ENCODE assay signal across 8 cellular contexts in the genomic region with DNA sequence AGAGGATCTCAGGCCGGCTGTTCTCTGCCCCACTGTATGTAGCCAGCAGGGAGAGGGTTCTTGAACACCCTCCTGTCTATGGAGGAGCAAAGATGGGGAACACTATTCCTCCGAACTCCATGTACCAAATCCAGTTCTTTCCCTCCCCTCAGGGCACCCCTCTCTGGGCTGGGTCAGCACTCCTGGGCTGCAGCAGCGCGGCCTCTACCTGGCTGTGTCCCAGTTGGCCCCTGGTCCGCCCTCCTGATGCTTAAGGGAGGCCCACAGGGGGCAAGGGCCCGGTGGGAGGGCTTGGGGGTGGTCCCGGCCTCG.
DNase-seq lines count a peak whose midpoint lies in the region; ATAC-seq, FAIRE-seq and TF ChIP-seq lines count a peak whose summit lies in the region.

No MANE protein-coding gene starts in this region.

- H2AFZ ChIP-seq in neuron (ENCODE audit: low read depth, low read length), result peak overlapping the region; percentile 69

- H3K4me2 ChIP-seq in DOHH2 (ENCODE audit: low read length), result peak overlapping the region; percentile 79

- no peak for FAIRE-seq in urothelium cell line (lab: Jason Lieb, UNC)

- no peaks in the 10 kb centered on the region for H3F3A ChIP-seq in DOHH2 (ENCODE audit: control insufficient read depth, insufficient read depth)

- peaks cover 31% of the 10 kb centered on the region for H3K36me3 ChIP-seq in DOHH2 (ENCODE audit: control insufficient read depth, low read length)
- H3K36me3 ChIP-seq in KOPT-K1 (ENCODE audit: insufficient read depth, low read length), result peaks cover 25% of the 10 kb centered on the region
- peaks cover 29% of the 10 kb centered on the region for H3K36me3 ChIP-seq in neuron (ENCODE audit: insufficient read depth, low read length)

- DNase-seq in ecto neural progenitor cell (ENCODE audit: low spot score), result peak; percentile 67
- no peak for DNase-seq in urothelium cell line (ENCODE audit: low spot score)
- DNase-seq in NCI-H146 (lab: John Stamatoyannopoulos, UW), result no peak

- no peaks in the 10 kb centered on the region for H4K20me1 ChIP-seq in DOHH2 (ENCODE audit: control insufficient read depth, insufficient read depth, low read depth, low read length)

- H3K9me3 ChIP-seq in DOHH2 (ENCODE audit: control insufficient read depth, insufficient read depth, low read length) (no peaks in the 10 kb centered on the region), KOPT-K1 (ENCODE audit: insufficient read depth, low read length, poor library complexity, severe bottlenecking) (no peaks in the 10 kb centered on the region), neuron (ENCODE audit: low read length) (no peaks in the 10 kb centered on the region)

- H3K79me2 ChIP-seq in DOHH2 (ENCODE audit: control insufficient read depth, low read length), result peaks cover 26% of the 10 kb centered on the region

- peak overlapping the region; percentile 92 for H3K4me3 ChIP-seq in DOHH2 (ENCODE audit: low read length)
- peak overlapping the region; percentile 89 for H3K4me3 ChIP-seq in neuron (ENCODE audit: low read length)

- no peaks in the 10 kb centered on the region for H3K9me2 ChIP-seq in DOHH2 (replicated peaks; ENCODE audit: control insufficient read depth, low read length)

- TF ChIP-seq CTCF in DOHH2 (IDR thresholded peaks at IDR 0.05; ENCODE audit: low read depth, low read length, poor library complexity, severe bottlenecking), result no peak

- H3K27me3 ChIP-seq in DOHH2 (ENCODE audit: control insufficient read depth, low read length) (peaks cover 17% of the 10 kb centered on the region), neuron (ENCODE audit: insufficient read depth, low read length) (no peaks in the 10 kb centered on the region)

- H3K4me1 ChIP-seq in DOHH2 (ENCODE audit: control insufficient read depth, low read length), result peaks cover 23% of the 10 kb centered on the region
- H3K4me1 ChIP-seq in neuron (ENCODE audit: insufficient read depth, low read length), result peaks cover 24% of the 10 kb centered on the region

- ATAC-seq in HG03439 (IDR thresholded peaks at IDR 0.05; ENCODE audit: unreplicated experiment), result no peak
- no peak for ATAC-seq in HG03196 (IDR thresholded peaks at IDR 0.05; ENCODE audit: unreplicated experiment)

- no peak overlapping the region for H3K27ac ChIP-seq in DOHH2 (ENCODE audit: low read depth, low read length)
- peak overlapping the region; percentile 75 for H3K27ac ChIP-seq in KOPT-K1 (ENCODE audit: low read depth, low read length, poor library complexity, severe bottlenecking)
